Comparison of ENCODE assay signal across 16 cellular contexts in genomic region chr22:40206561-40206960, GRCh38. TPM values are rescaled to one million over a fixed set of nuclear protein-coding genes. Genes with fewer than 3 reads are reported as not detected.
A peak's percentile ranks its signal among the peaks of the same experiment; 100 is the strongest.
DNase-seq lines count a peak whose midpoint lies in the region; ATAC-seq and TF ChIP-seq lines count a peak whose summit lies in the region.
"Had no signal": no experiment of that assay in that cellular context is flagged by ENCODE, and none has a peak within 500 bp of the region (broad histone marks: within the 10 kb centered on the region; RNA-seq: fewer than 3 reads in every experiment).

No MANE protein-coding gene starts in this region.

- TF ChIP-seq POLR2A in Peyer's patch (IDR thresholded peaks at IDR 0.05) = no peak

- no peaks in the 10 kb centered on the region for H3K27me3 ChIP-seq in naive thymus-derived CD4-positive, alpha-beta T cell (ENCODE audit: control insufficient read depth in 2 of 2, insufficient read depth in 2 of 2, low read length in 2 of 2)
- no peaks in the 10 kb centered on the region for H3K27me3 ChIP-seq in Peyer's patch
- H3K27me3 ChIP-seq: BLaER1 had no signal

- DNase-seq in activated naive CD4-positive, alpha-beta T cell treated with anti-CD3 and anti-CD28 coated beads, Interleukin-2, amount 50 U/mL, for 16 hours = no peak
- DNase-seq in naive thymus-derived CD4-positive, alpha-beta T cell = no peak
- no peak for DNase-seq in NCI-H774 (lab: John Stamatoyannopoulos, UW)
- DNase-seq in epidermal melanocyte (ENCODE audit: insufficient read length, low spot score) = no peak
- DNase-seq in Peyer's patch = no peak
- DNase-seq: 8988T, AML-193, Calu3, DMS 273 treated with DMSO at 0.1 percent for 48 hours, GOT3, HCEC 1CT had no signal

- peak overlapping the region; percentile 65 for H3K27ac Mint-ChIP-seq in activated naive CD4-positive, alpha-beta T cell treated with anti-CD3 and anti-CD28 coated beads, Interleukin-2, amount 50 U/mL, for 24 hours
- H3K27ac Mint-ChIP-seq in dendritic cell treated with granulocyte-macrophage colony-stimulating factor and Interleukin-4, amounts not matched to agents 40 ng/mL and 50 ng/mL, for 4 days = peak overlapping the region; percentile 13
- H3K27ac Mint-ChIP-seq in naive thymus-derived CD4-positive, alpha-beta T cell = peak overlapping the region in 7 of 9 donors; percentile 21 to 93 (median 82)

- no peaks in the 10 kb centered on the region for H3K9me3 ChIP-seq in HEK293 (ENCODE audit: control insufficient read depth, insufficient read depth, low read depth, low read length)
- H3K9me3 ChIP-seq in naive thymus-derived CD4-positive, alpha-beta T cell (ENCODE audit: control insufficient read depth in 2 of 3, low read length in 3 of 3) = no peaks in the 10 kb centered on the region
- no peaks in the 10 kb centered on the region for H3K9me3 ChIP-seq in Peyer's patch
- H3K9me3 ChIP-seq: BLaER1 had no signal

- POLR2A ChIA-PET in HEK293 (lab: Yijun Ruan, JAX) = no interaction called here
- POLR2A ChIA-PET in naive thymus-derived CD4-positive, alpha-beta T cell (lab: Charles Lee) = interaction anchor here (0.6 kb wide), 1 partner anchor 82 kb away, joined by 4 read pairs; no protein-coding TSS in a partner anchor

- no peak for ATAC-seq in naive thymus-derived CD4-positive, alpha-beta T cell
- ATAC-seq: HepG2 had no signal

- no peak for TF ChIP-seq CTCF in HEK293 (tag by site-specific recombination; IDR thresholded peaks at IDR 0.05)
- TF ChIP-seq CTCF in Peyer's patch (IDR thresholded peaks at IDR 0.05) = no peak

- H3K36me3 ChIP-seq in HEK293 (ENCODE audit: control insufficient read depth in 2 of 2, insufficient read depth in 1 of 2, low read length in 2 of 2) (no peaks in the 10 kb centered on the region), Peyer's patch (no peaks in the 10 kb centered on the region)
- H3K36me3 ChIP-seq in naive thymus-derived CD4-positive, alpha-beta T cell (ENCODE audit: control insufficient read depth in 2 of 3, insufficient read depth in 3 of 3, low read length in 3 of 3) = no peaks in the 10 kb centered on the region

- no peak overlapping the region for H3K4me3 Mint-ChIP-seq in activated naive CD4-positive, alpha-beta T cell treated with anti-CD3 and anti-CD28 coated beads, Interleukin-2, amount 50 U/mL, for 24 hours
- H3K4me3 Mint-ChIP-seq in dendritic cell treated with granulocyte-macrophage colony-stimulating factor and Interleukin-4, amounts not matched to agents 40 ng/mL and 50 ng/mL, for 4 days = no peak overlapping the region
- no peak overlapping the region for H3K4me3 Mint-ChIP-seq in naive thymus-derived CD4-positive, alpha-beta T cell

- no peaks in the 10 kb centered on the region for H3K27me3 Mint-ChIP-seq in activated naive CD4-positive, alpha-beta T cell treated with anti-CD3 and anti-CD28 coated beads, Interleukin-2, amount 50 U/mL, for 24 hours
- no peaks in the 10 kb centered on the region for H3K27me3 Mint-ChIP-seq in dendritic cell treated with granulocyte-macrophage colony-stimulating factor and Interleukin-4, amounts not matched to agents 40 ng/mL and 50 ng/mL, for 4 days
- no peaks in the 10 kb centered on the region for H3K27me3 Mint-ChIP-seq in naive thymus-derived CD4-positive, alpha-beta T cell

- H3K27ac ChIP-seq in HEK293 (ENCODE audit: extremely low read depth, low read depth, low read length) (no peak overlapping the region), Peyer's patch (no peak overlapping the region)
- H3K27ac ChIP-seq in naive thymus-derived CD4-positive, alpha-beta T cell (ENCODE audit: low read depth, low read length) = no peak overlapping the region
- H3K27ac ChIP-seq: BLaER1 had no signal

- intact Hi-C loops in dendritic cell treated with granulocyte-macrophage colony-stimulating factor and Interleukin-4, amounts not matched to agents 40 ng/mL and 50 ng/mL, for 4 days (cut with micrococcal nuclease) = no loop called here
- intact Hi-C loops in naive thymus-derived CD4-positive, alpha-beta T cell (cut with micrococcal nuclease) = no loop called here

- H3K4me1 ChIP-seq in HEK293 (ENCODE audit: control insufficient read depth, insufficient read depth, low read length) = peaks cover 25% of the 10 kb centered on the region
- peaks cover 29 to 61% of the 10 kb centered on the region in 2 donors for H3K4me1 ChIP-seq in naive thymus-derived CD4-positive, alpha-beta T cell (ENCODE audit: control insufficient read depth in 2 of 2, insufficient read depth in 2 of 2, low read length in 2 of 2)
- H3K4me1 ChIP-seq in Peyer's patch = peaks cover 0 to 38% (median 14%) of the 10 kb centered on the region in 4 donors

- H3K36me3 Mint-ChIP-seq in activated naive CD4-positive, alpha-beta T cell treated with anti-CD3 and anti-CD28 coated beads, Interleukin-2, amount 50 U/mL, for 24 hours = peaks cover 4% of the 10 kb centered on the region
- H3K36me3 Mint-ChIP-seq in dendritic cell treated with granulocyte-macrophage colony-stimulating factor and Interleukin-4, amounts not matched to agents 40 ng/mL and 50 ng/mL, for 4 days (ENCODE audit: low read depth) = peaks cover 9% of the 10 kb centered on the region
- peaks cover 0 to 7% (median 2%) of the 10 kb centered on the region in 5 donors for H3K36me3 Mint-ChIP-seq in naive thymus-derived CD4-positive, alpha-beta T cell

- H3K9me3 Mint-ChIP-seq in activated naive CD4-positive, alpha-beta T cell treated with anti-CD3 and anti-CD28 coated beads, Interleukin-2, amount 50 U/mL, for 24 hours = no peaks in the 10 kb centered on the region
- H3K9me3 Mint-ChIP-seq in dendritic cell treated with granulocyte-macrophage colony-stimulating factor and Interleukin-4, amounts not matched to agents 40 ng/mL and 50 ng/mL, for 4 days = no peaks in the 10 kb centered on the region
- H3K9me3 Mint-ChIP-seq in naive thymus-derived CD4-positive, alpha-beta T cell = peaks cover 0 to 1% (median 0%) of the 10 kb centered on the region in 11 donors

- peaks cover 87% of the 10 kb centered on the region for H3K4me1 Mint-ChIP-seq in activated naive CD4-positive, alpha-beta T cell treated with anti-CD3 and anti-CD28 coated beads, Interleukin-2, amount 50 U/mL, for 24 hours
- peaks cover 54% of the 10 kb centered on the region for H3K4me1 Mint-ChIP-seq in dendritic cell treated with granulocyte-macrophage colony-stimulating factor and Interleukin-4, amounts not matched to agents 40 ng/mL and 50 ng/mL, for 4 days (ENCODE audit: low read depth)
- H3K4me1 Mint-ChIP-seq in naive thymus-derived CD4-positive, alpha-beta T cell = peaks cover 55 to 91% (median 81%) of the 10 kb centered on the region in 7 donors

- H3K4me3 ChIP-seq in HEK293 (ENCODE audit: low read depth, low read length) (no peak overlapping the region), Peyer's patch (no peak overlapping the region)
- no peak overlapping the region for H3K4me3 ChIP-seq in naive thymus-derived CD4-positive, alpha-beta T cell (ENCODE audit: low read length)
- H3K4me3 ChIP-seq: BLaER1 had no signal

- CTCF ChIA-PET in HEK293 (lab: Yijun Ruan, JAX) = interaction anchor here (0.5 to 1.2 kb wide), 3 partner anchors 11 to 685 kb away, joined by 3 to 6 read pairs (median 5); no protein-coding TSS in a partner anchor
- CTCF ChIA-PET in naive thymus-derived CD4-positive, alpha-beta T cell (lab: Charles Lee) = no interaction called here

TF ChIP-seq in HEK293, 187 proteins besides CTCF, POLR2A, EP300 and RAD21 (continues in another document):
- TF ChIP-seq ZNF549 (tag by site-specific recombination; IDR thresholded peaks at IDR 0.05) = no peak
- TF ChIP-seq ZNF558 (tag by site-specific recombination; IDR thresholded peaks at IDR 0.05) = no peak
- TF ChIP-seq SCRT2 (tag by site-specific recombination; IDR thresholded peaks at IDR 0.05) = peak; percentile 92
- no peak for TF ChIP-seq ZNF132 (tag by site-specific recombination; IDR thresholded peaks at IDR 0.05; ENCODE audit: borderline replicate concordance)
- peak; percentile 94 for TF ChIP-seq SCRT1 (tag by site-specific recombination; IDR thresholded peaks at IDR 0.05; ENCODE audit: borderline replicate concordance)

RNA-seq across cellular contexts. Expression of gene TNRC6B, which starts 28.8 kb away (rescaled TPM):
- 100 to 1,000 TPM in 4 of 5 experiments, 10 to 100 TPM in 1; 67.4 to 165 (median 146) TPM for total RNA-seq in naive thymus-derived CD4-positive, alpha-beta T cell
- polyA plus RNA-seq in naive thymus-derived CD4-positive, alpha-beta T cell = 100 to 1,000 TPM; 102 to 119 TPM
- 100 to 1,000 TPM in 1 of 4 donors, 10 to 100 TPM in 3; 43.6 to 169 (median 54.0) TPM for total RNA-seq in Peyer's patch

Comparison
In these comparisons a context has a peak if more than half of its experiments do, and no peak if none do; other contexts are left out.
1. H3K27ac Mint-ChIP-seq: peak in every context shown above with its lines; median percentile 82 in naive thymus-derived CD4-positive, alpha-beta T cell; 65 in activated naive CD4-positive, alpha-beta T cell treated with anti-CD3 and anti-CD28 coated beads, Interleukin-2, amount 50 U/mL, for 24 hours; 13 in dendritic cell treated with granulocyte-macrophage colony-stimulating factor and Interleukin-4, amounts not matched to agents 40 ng/mL and 50 ng/mL, for 4 days.